Comparison of ENCODE assay signal across 8 cellular contexts in genomic region chr11:534592-535518, GRCh38. TPM values are rescaled to one million over a fixed set of nuclear protein-coding genes. Genes with fewer than 3 reads are reported as not detected.
DNase-seq lines count a peak whose midpoint lies in the region; ATAC-seq and TF ChIP-seq lines count a peak whose summit lies in the region.

No MANE protein-coding gene starts in this region.

- no peak for TF ChIP-seq POLR2A in uterus (IDR thresholded peaks at IDR 0.05)

- peaks cover 6% of the 10 kb centered on the region for H3K4me1 Mint-ChIP-seq in T-helper 2 cell treated with Interferon-gamma antibody and Interleukin-4, amounts not matched to agents 5 μg/mL and 100 μg/mL, for 36 hours (ENCODE audit: low read depth)

- intact Hi-C loops in mucosa of descending colon (cut with DNase I, micrococcal nuclease) (no loop called here), uterus (cut with DNase I; ENCODE audit: low total_unique reads) (no loop called here)

- H3K9me3 ChIP-seq in mucosa of descending colon (no peaks in the 10 kb centered on the region), uterus (no peaks in the 10 kb centered on the region)

- H3K36me3 Mint-ChIP-seq in T-helper 2 cell treated with Interferon-gamma antibody and Interleukin-4, amounts not matched to agents 5 μg/mL and 100 μg/mL, for 36 hours (ENCODE audit: low read depth), result peaks cover 7% of the 10 kb centered on the region

- H3K4me3 Mint-ChIP-seq in T-helper 2 cell treated with Interferon-gamma antibody and Interleukin-4, amounts not matched to agents 5 μg/mL and 100 μg/mL, for 36 hours, result peak overlapping the region; percentile 71

- TF ChIP-seq CTCF in mucosa of descending colon (IDR thresholded peaks at IDR 0.05) (no peak), uterus (IDR thresholded peaks at IDR 0.05) (peak in 1 of 4 experiments; percentile 33)

- no peaks in the 10 kb centered on the region for H3K9me3 Mint-ChIP-seq in T-helper 2 cell treated with Interferon-gamma antibody and Interleukin-4, amounts not matched to agents 5 μg/mL and 100 μg/mL, for 36 hours

- no peaks in the 10 kb centered on the region for H3K27me3 Mint-ChIP-seq in T-helper 2 cell treated with Interferon-gamma antibody and Interleukin-4, amounts not matched to agents 5 μg/mL and 100 μg/mL, for 36 hours (ENCODE audit: low read depth)

- H3K36me3 ChIP-seq in mucosa of descending colon (ENCODE audit: low read depth) (no peaks in the 10 kb centered on the region), uterus (no peaks in the 10 kb centered on the region)

- H3K27ac ChIP-seq in uterus, result peak overlapping the region; percentile 55 to 59

- no peak overlapping the region for H3K27ac Mint-ChIP-seq in T-helper 2 cell treated with Interferon-gamma antibody and Interleukin-4, amounts not matched to agents 5 μg/mL and 100 μg/mL, for 36 hours

- H3K4me1 ChIP-seq in mucosa of descending colon (ENCODE audit: low read depth) (peaks cover 21% of the 10 kb centered on the region), uterus (peaks cover 0 to 9% of the 10 kb centered on the region in 2 donors)

- ATAC-seq in HG03095 (IDR thresholded peaks at IDR 0.05; ENCODE audit: unreplicated experiment), result peak; percentile 1
- peak; percentile 4 for ATAC-seq in mucosa of descending colon

- H3K27me3 ChIP-seq in uterus, result peaks cover 0 to 9% of the 10 kb centered on the region in 2 donors

- H3K4me3 ChIP-seq in mucosa of descending colon (peak overlapping the region; percentile 65), uterus (peak overlapping the region; percentile 62 to 77)

- DNase-seq in NCI-H1417 (lab: John Stamatoyannopoulos, UW), result peak; percentile 33 to 76 (median 69)
- DNase-seq in NCI-H1417 treated with DMSO at 0.1 percent for 48 hours (lab: John Stamatoyannopoulos, UW), result no peak
- DNase-seq in T-helper 2 cell treated with Interferon-gamma antibody and Interleukin-4, amounts not matched to agents 5 μg/mL and 100 μg/mL, for 36 hours (ENCODE audit: low spot score), result no peak
- DNase-seq in ecto neural progenitor cell (ENCODE audit: low spot score), result peak; percentile 66
- DNase-seq in mucosa of descending colon, result peak in 2 of 3 donors; percentile 67 to 75
- peak in 1 of 2 donors; percentile 35 for DNase-seq in uterus
- DNase-seq in NCI-H1694 treated with DMSO at 0.1 percent for 48 hours (lab: John Stamatoyannopoulos, UW), result no peak

RNA-seq across cellular contexts. Expression of gene HRAS, which starts 0.5 kb away (rescaled TPM):
- total RNA-seq in mucosa of descending colon (10 to 100 TPM; 41.4 to 50.6 (median 50.1) TPM), uterus (10 to 100 TPM in 3 of 4 donors, 1 to 10 TPM in 1; 5.4 to 37.6 (median 23.8) TPM)

RNA-seq across cellular contexts. Expression of gene LRRC56, which starts 2.5 kb away (rescaled TPM):
- total RNA-seq in mucosa of descending colon (1 to 10 TPM; 1.5 to 5.2 (median 4.8) TPM), uterus (1 to 10 TPM in 2 of 4 donors, not detected in 2; 1.7 to 1.9 TPM)

RNA-seq across cellular contexts. Expression of gene LMNTD2, which starts 25.7 kb away (rescaled TPM):
- 10 to 100 TPM in 2 of 3 donors, 1 to 10 TPM in 1; 5.4 to 19.1 (median 10.7) TPM for total RNA-seq in mucosa of descending colon
- 1 to 10 TPM in 1 of 4 donors, under 1 TPM in 2, not detected in 1; 0.14 to 2.2 (median 0.51) TPM for total RNA-seq in uterus

RNA-seq across cellular contexts. Expression of gene RASSF7, which starts 25.9 kb away (rescaled TPM):
- total RNA-seq in mucosa of descending colon, result 100 to 1,000 TPM in 1 of 3 donors, 10 to 100 TPM in 2; 45.7 to 108 (median 83.7) TPM
- total RNA-seq in uterus, result 10 to 100 TPM in 2 of 4 donors, 1 to 10 TPM in 1, under 1 TPM in 1; 0.59 to 13.1 (median 8.0) TPM

RNA-seq across cellular contexts. Expression of gene RNH1, which starts 27.8 kb away (rescaled TPM):
- total RNA-seq in mucosa of descending colon, result 100 to 1,000 TPM; 108 to 127 (median 118) TPM
- 100 to 1,000 TPM; 111 to 175 (median 142) TPM for total RNA-seq in uterus

Comparison
In these comparisons a context has a peak if more than half of its experiments do, and no peak if none do; other contexts are left out.
1. DNase-seq: peak in NCI-H1417 (3 of 3), ecto neural progenitor cell (single experiment) and mucosa of descending colon (2 of 3); none in NCI-H1417 treated with DMSO at 0.1 percent for 48 hours (single experiment), T-helper 2 cell treated with Interferon-gamma antibody and Interleukin-4, amounts not matched to agents 5 μg/mL and 100 μg/mL, for 36 hours (single experiment) and NCI-H1694 treated with DMSO at 0.1 percent for 48 hours (single experiment).